ENCODE assay signal across 8 cellular contexts in the genomic region with DNA sequence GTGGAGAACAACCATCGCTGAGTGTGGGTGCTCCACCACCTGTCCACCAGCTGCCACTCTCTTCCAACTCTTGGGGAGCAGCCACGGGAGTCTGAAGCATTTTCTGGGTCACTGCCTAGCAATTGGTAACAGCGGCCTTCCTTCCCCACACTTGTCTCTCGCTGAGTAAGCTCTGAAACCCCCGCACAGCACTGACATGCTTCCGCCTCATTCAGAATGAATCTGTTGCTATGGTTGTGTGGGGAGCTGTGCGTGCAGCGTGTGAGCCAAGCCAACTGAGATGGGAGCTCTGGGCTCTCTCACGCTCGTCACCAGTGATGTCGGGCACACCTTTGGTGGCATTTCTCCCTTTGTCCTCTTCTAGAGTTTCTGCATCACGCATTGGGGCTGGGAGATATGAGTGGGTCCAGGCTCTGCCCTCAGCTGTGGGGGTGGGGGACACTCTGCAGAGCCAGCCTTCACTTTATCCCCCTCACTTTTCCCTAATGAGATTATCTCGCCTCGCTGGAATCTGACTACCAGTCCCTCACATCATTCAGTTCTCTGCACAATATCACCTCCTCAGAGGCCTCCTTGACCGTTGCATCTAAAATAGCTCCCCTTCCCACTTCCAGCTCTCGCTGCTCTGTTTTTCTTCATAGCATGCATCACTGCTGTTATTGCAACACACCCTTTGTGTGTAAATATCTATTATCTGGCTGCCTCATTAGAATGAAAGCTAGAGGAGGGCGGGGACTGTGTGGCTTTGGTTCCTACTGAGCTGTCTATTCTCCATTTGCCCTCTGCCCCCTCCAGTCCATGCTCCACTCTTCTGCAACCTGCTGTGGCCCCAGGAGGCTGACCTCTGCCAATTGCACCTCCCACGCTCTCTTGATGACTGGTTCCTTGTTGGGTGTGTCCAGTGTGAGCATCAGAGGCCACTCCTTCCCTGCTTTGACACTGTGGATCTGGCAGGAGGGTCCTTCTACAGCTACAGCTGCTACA.
DNase-seq lines count a peak whose midpoint lies in the region; ATAC-seq, FAIRE-seq and TF ChIP-seq lines count a peak whose summit lies in the region.

No MANE protein-coding gene starts in this region.

- no peak overlapping the region for H3K9ac ChIP-seq in endodermal cell (ENCODE audit: extremely low read depth, low read length, poor library complexity, severe bottlenecking)

- POLR2A ChIA-PET in CD8-positive, alpha-beta memory T cell (lab: Charles Lee), result no interaction called here

- no peaks in the 10 kb centered on the region for H3K36me3 ChIP-seq in endodermal cell (ENCODE audit: control insufficient read depth, insufficient read depth, low read length)
- H3K36me3 ChIP-seq in CD8-positive, alpha-beta memory T cell (ENCODE audit: insufficient read depth, low read length), result no peaks in the 10 kb centered on the region

- H3K9me3 ChIP-seq in endodermal cell (ENCODE audit: control insufficient read depth, low read length), result peaks cover under 1% of the 10 kb centered on the region
- no peaks in the 10 kb centered on the region for H3K9me3 ChIP-seq in CD8-positive, alpha-beta memory T cell (ENCODE audit: low read length)

- peaks cover 26% of the 10 kb centered on the region for H3K4me1 ChIP-seq in endodermal cell (ENCODE audit: control insufficient read depth, insufficient read depth, low read length)
- no peaks in the 10 kb centered on the region for H3K4me1 ChIP-seq in CD8-positive, alpha-beta memory T cell (ENCODE audit: insufficient read depth, low read length)

- H3K27ac ChIP-seq in endodermal cell (ENCODE audit: low read depth, low read length), result peak overlapping the region; percentile 87
- H3K27ac ChIP-seq in CD8-positive, alpha-beta memory T cell (ENCODE audit: low read depth, low read length), result no peak overlapping the region

- 50 to 78% methylated on average over 10 to 18 of the region's 18 CpGs for WGBS in endodermal cell (ENCODE audit: insufficient coverage in 1 of 2, insufficient read length in 1 of 2), 2 experiments

- H3K27ac Mint-ChIP-seq in endodermal cell, result no peak overlapping the region
- no peak overlapping the region for H3K27ac Mint-ChIP-seq in CD8-positive, alpha-beta memory T cell
- H3K27ac Mint-ChIP-seq in progenitor cell of endocrine pancreas, result no peak overlapping the region

- CTCF ChIA-PET in CD8-positive, alpha-beta memory T cell (lab: Charles Lee), result no interaction called here

- no peaks in the 10 kb centered on the region for H3K36me3 Mint-ChIP-seq in endodermal cell (ENCODE audit: low read depth)
- H3K36me3 Mint-ChIP-seq in CD8-positive, alpha-beta memory T cell, result no peaks in the 10 kb centered on the region
- H3K36me3 Mint-ChIP-seq in progenitor cell of endocrine pancreas (ENCODE audit: insufficient read depth), result no peaks in the 10 kb centered on the region

- H3K4me1 Mint-ChIP-seq in endodermal cell (peaks cover 30% of the 10 kb centered on the region), progenitor cell of endocrine pancreas (ENCODE audit: low read depth) (peaks cover 1% of the 10 kb centered on the region)
- H3K4me1 Mint-ChIP-seq in CD8-positive, alpha-beta memory T cell, result no peaks in the 10 kb centered on the region

- H3K27me3 Mint-ChIP-seq in endodermal cell (ENCODE audit: insufficient read depth), result no peaks in the 10 kb centered on the region
- H3K27me3 Mint-ChIP-seq in CD8-positive, alpha-beta memory T cell, result peaks cover 4 to 13% of the 10 kb centered on the region in 2 donors
- peaks cover 27% of the 10 kb centered on the region for H3K27me3 Mint-ChIP-seq in progenitor cell of endocrine pancreas

- H3K4me3 ChIP-seq in endodermal cell (ENCODE audit: low read length), result no peak overlapping the region
- no peak overlapping the region for H3K4me3 ChIP-seq in CD8-positive, alpha-beta memory T cell (ENCODE audit: low read length)

- TF ChIP-seq CTCF in endodermal cell (conservative IDR thresholded peaks at IDR 0.05), result no peak
- no peak for TF ChIP-seq CTCF in progenitor cell of endocrine pancreas (IDR thresholded peaks at IDR 0.05; ENCODE audit: unreplicated experiment)

- H3K9me3 Mint-ChIP-seq in endodermal cell (no peaks in the 10 kb centered on the region), progenitor cell of endocrine pancreas (ENCODE audit: low read depth) (no peaks in the 10 kb centered on the region)
- H3K9me3 Mint-ChIP-seq in CD8-positive, alpha-beta memory T cell, result peaks cover 0 to 4% (median 0%) of the 10 kb centered on the region in 5 donors

- H3K4me3 Mint-ChIP-seq in endodermal cell (no peak overlapping the region), progenitor cell of endocrine pancreas (ENCODE audit: low read depth) (no peak overlapping the region)
- H3K4me3 Mint-ChIP-seq in CD8-positive, alpha-beta memory T cell, result no peak overlapping the region

- no peaks in the 10 kb centered on the region for H3K27me3 ChIP-seq in endodermal cell (ENCODE audit: control insufficient read depth, insufficient read depth, low read length, poor library complexity, severe bottlenecking)
- H3K27me3 ChIP-seq in CD8-positive, alpha-beta memory T cell (ENCODE audit: insufficient read depth, low read length, poor library complexity, severe bottlenecking), result no peaks in the 10 kb centered on the region

- DNase-seq in ELF-1 (ENCODE audit: low read depth, low spot score), result peak; percentile 42
- DNase-seq in NCI-H128 (lab: John Stamatoyannopoulos, UW; ENCODE audit: unreplicated experiment), result peak; percentile 9
- peak; percentile 58 for DNase-seq in endodermal cell
- DNase-seq in H54 (ENCODE audit: insufficient read length, low spot score), result no peak
- no peak for DNase-seq in CD8-positive, alpha-beta memory T cell
- DNase-seq in progenitor cell of endocrine pancreas (ENCODE audit: low spot score, unreplicated experiment), result no peak
- no peak for DNase-seq in SIG-M5 treated with dmso at 0.1 percent for 504 hours (lab: John Stamatoyannopoulos, UW; ENCODE audit: unreplicated experiment)

- ATAC-seq in GM21515 (IDR thresholded peaks at IDR 0.05; ENCODE audit: unreplicated experiment), result peak; percentile 85

- no peak for TF ChIP-seq POLR2A in H54 (IDR thresholded peaks at IDR 0.05; ENCODE audit: low read depth, low read length)

- no peak for FAIRE-seq in H54 (lab: Jason Lieb, UNC)

Comparison
In these comparisons a context has a peak if more than half of its experiments do, and no peak if none do; other contexts are left out.
1. DNase-seq: peak in ELF-1 (single experiment), NCI-H128 (single experiment) and endodermal cell (single experiment); none in H54 (single experiment), CD8-positive, alpha-beta memory T cell (0 of 5), progenitor cell of endocrine pancreas (single experiment) and SIG-M5 treated with dmso at 0.1 percent for 504 hours (single experiment).